Comparison of ENCODE assay signal across 8 cellular contexts in genomic region chr4:176321589-176321988, GRCh38. TPM values are rescaled to one million over a fixed set of nuclear protein-coding genes. Genes with fewer than 3 reads are reported as not detected.
DNase-seq lines count a peak whose midpoint lies in the region; ATAC-seq and TF ChIP-seq lines count a peak whose summit lies in the region.

No MANE protein-coding gene starts in this region.

- no peak for TF ChIP-seq RAD21 in neural cell (conservative IDR thresholded peaks at IDR 0.05)

- CTCF ChIA-PET in CD4-positive, alpha-beta memory T cell (lab: Charles Lee; ENCODE audit: partially characterized antibody): interaction anchor here (1.0 kb wide), 2 partner anchors 8 to 19 kb away, joined by 3 read pairs; no protein-coding TSS in a partner anchor

- peak overlapping the region; percentile 95 for H3K27ac ChIP-seq in CD4-positive, alpha-beta memory T cell (ENCODE audit: low read depth, low read length)
- H3K27ac ChIP-seq in coronary artery (peak overlapping the region; percentile 6 to 94), neural cell (ENCODE audit: low read length) (no peak overlapping the region)

- H3K9me3 Mint-ChIP-seq in CD4-positive, alpha-beta memory T cell: no peaks in the 10 kb centered on the region

- no peak for ATAC-seq in HG03521 (IDR thresholded peaks at IDR 0.05; ENCODE audit: unreplicated experiment)

- H4K20me1 ChIP-seq in neural cell (ENCODE audit: insufficient read depth): no peaks in the 10 kb centered on the region

- H3K79me2 ChIP-seq in neural cell (replicated peaks; ENCODE audit: insufficient read depth, low read length): peaks cover 45% of the 10 kb centered on the region

- H2AFZ ChIP-seq in neural cell (ENCODE audit: low read depth, low read length): no peak overlapping the region

- H3K27me3 ChIP-seq in CD4-positive, alpha-beta memory T cell (ENCODE audit: insufficient read depth, low read length): no peaks in the 10 kb centered on the region
- H3K27me3 ChIP-seq in MG63 (no peaks in the 10 kb centered on the region), neural cell (ENCODE audit: insufficient read depth, low read depth, low read length) (no peaks in the 10 kb centered on the region)

- intact Hi-C loops in CD4-positive, alpha-beta memory T cell (cut with micrococcal nuclease): loop anchor here (2.0 to 5.0 kb wide), 2 partner anchors 17 to 1001 kb away; no protein-coding TSS in a partner anchor
- intact Hi-C loops in posterior cingulate gyrus (cut with DNase I): loop anchor here (2.0 kb wide), 1 partner anchor 127 kb away; the partner anchor contains the start of gene SPATA4

- peaks cover 30 to 72% (median 41%) of the 10 kb centered on the region in 4 donors for H3K4me1 Mint-ChIP-seq in CD4-positive, alpha-beta memory T cell

- H3K4me2 ChIP-seq in neural cell (ENCODE audit: low read length): peak overlapping the region; percentile 77

- no peak overlapping the region for H3K9ac ChIP-seq in neural cell (ENCODE audit: low read length)

- peak overlapping the region; percentile 88 to 97 (median 94) for H3K4me3 Mint-ChIP-seq in CD4-positive, alpha-beta memory T cell

- peaks cover 0 to 23% of the 10 kb centered on the region in 2 donors for H3K36me3 Mint-ChIP-seq in CD4-positive, alpha-beta memory T cell

- TF ChIP-seq CTCF in coronary artery (IDR thresholded peaks at IDR 0.05) (no peak), neural cell (IDR thresholded peaks at IDR 0.05; ENCODE audit: poor library complexity, severe bottlenecking) (no peak)

- H3K4me1 ChIP-seq in CD4-positive, alpha-beta memory T cell (ENCODE audit: insufficient read depth, low read length): peaks cover 61% of the 10 kb centered on the region

- H3K4me3 ChIP-seq in CD4-positive, alpha-beta memory T cell (ENCODE audit: low read length in 2 of 2): peak overlapping the region; percentile 36 to 59
- H3K4me3 ChIP-seq in MG63 (peak overlapping the region; percentile 72), coronary artery (peak overlapping the region; percentile 96), neural cell (ENCODE audit: low read length) (peak overlapping the region; percentile 86)

- H3K36me3 ChIP-seq in CD4-positive, alpha-beta memory T cell (ENCODE audit: insufficient read depth, low read length): no peaks in the 10 kb centered on the region
- H3K36me3 ChIP-seq in MG63: peaks cover 9% of the 10 kb centered on the region
- no peaks in the 10 kb centered on the region for H3K36me3 ChIP-seq in neural cell (ENCODE audit: insufficient read depth, low read length)

- H3K27me3 Mint-ChIP-seq in CD4-positive, alpha-beta memory T cell: no peaks in the 10 kb centered on the region

- peak overlapping the region; percentile 91 to 98 (median 96) for H3K27ac Mint-ChIP-seq in CD4-positive, alpha-beta memory T cell

- no peaks in the 10 kb centered on the region for H3F3A ChIP-seq in neural cell (ENCODE audit: insufficient read depth, low read length, poor library complexity, severe bottlenecking)

- no peak for DNase-seq in CD4-positive, alpha-beta memory T cell
- DNase-seq in MG63 (no peak), coronary artery (ENCODE audit: low spot score) (no peak), posterior cingulate gyrus (no peak), COLO829 (ENCODE audit: low spot score) (no peak), HuH-7.5 (ENCODE audit: low spot score) (no peak)

- H3K9me2 ChIP-seq in neural cell (ENCODE audit: insufficient read depth, low read length): no peaks in the 10 kb centered on the region

- TF ChIP-seq EP300 in neural cell (conservative IDR thresholded peaks at IDR 0.05; ENCODE audit: poor library complexity, severe bottlenecking): no peak

- no peaks in the 10 kb centered on the region for H3K9me3 ChIP-seq in CD4-positive, alpha-beta memory T cell (ENCODE audit: control insufficient read depth in 1 of 2, low read length in 2 of 2)
- H3K9me3 ChIP-seq in MG63 (no peaks in the 10 kb centered on the region), neural cell (ENCODE audit: low read length) (no peaks in the 10 kb centered on the region)

- POLR2A ChIA-PET in CD4-positive, alpha-beta memory T cell (lab: Charles Lee; ENCODE audit: partially characterized antibody): interaction anchor here (1.1 to 3.3 kb wide), 2 partner anchors 14 to 126 kb away, joined by 3 to 20 read pairs; partner anchors contain the start of gene SPATA4

TF ChIP-seq in neural cell, 6 proteins besides CTCF, POLR2A, EP300 and RAD21:
- TF ChIP-seq EZH2 (IDR thresholded peaks at IDR 0.05; ENCODE audit: borderline replicate concordance, insufficient read depth, low read length, poor library complexity, severe bottlenecking): no peak
- no peak for TF ChIP-seq SMC3 (conservative IDR thresholded peaks at IDR 0.05; ENCODE audit: poor library complexity)
- no peak for TF ChIP-seq TAF1 (IDR thresholded peaks at IDR 0.05; ENCODE audit: low read depth)
- TF ChIP-seq MXI1 (conservative IDR thresholded peaks at IDR 0.05; ENCODE audit: poor library complexity, severe bottlenecking): no peak

RNA-seq across cellular contexts. Expression of gene SPCS3, which starts 1.8 kb away (rescaled TPM):
- total RNA-seq in CD4-positive, alpha-beta memory T cell: 100 to 1,000 TPM; 193 to 207 TPM
- 10 to 100 TPM; 62.4 to 74.7 TPM for polyA plus RNA-seq in CD4-positive, alpha-beta memory T cell
- 49.2 and 94.5 TPM in 2 replicates for total RNA-seq in MG63 (2014; rRNA removed; shearing (Covaris generic); ENCODE audit: low replicate concordance)
- 84.8 and 104 TPM in 2 replicates for polyA plus RNA-seq in neural cell
- polyA minus RNA-seq in neural cell: 117 and 126 TPM in 2 replicates

RNA-seq across cellular contexts. Expression of gene ASB5, which starts 52.6 kb away (rescaled TPM):
- not detected for total RNA-seq in CD4-positive, alpha-beta memory T cell
- not detected for polyA plus RNA-seq in CD4-positive, alpha-beta memory T cell
- 0.32 and 3.6 TPM in 2 replicates for total RNA-seq in MG63 (2014; rRNA removed; shearing (Covaris generic); ENCODE audit: low replicate concordance)
- polyA plus RNA-seq in neural cell: 1.8 TPM in 1 of 2 replicates, not detected in the other
- polyA minus RNA-seq in neural cell: 0.24 TPM in 1 of 2 replicates, not detected in the other
